Comparison of ENCODE assay signal across 10 cellular contexts in the genomic region with DNA sequence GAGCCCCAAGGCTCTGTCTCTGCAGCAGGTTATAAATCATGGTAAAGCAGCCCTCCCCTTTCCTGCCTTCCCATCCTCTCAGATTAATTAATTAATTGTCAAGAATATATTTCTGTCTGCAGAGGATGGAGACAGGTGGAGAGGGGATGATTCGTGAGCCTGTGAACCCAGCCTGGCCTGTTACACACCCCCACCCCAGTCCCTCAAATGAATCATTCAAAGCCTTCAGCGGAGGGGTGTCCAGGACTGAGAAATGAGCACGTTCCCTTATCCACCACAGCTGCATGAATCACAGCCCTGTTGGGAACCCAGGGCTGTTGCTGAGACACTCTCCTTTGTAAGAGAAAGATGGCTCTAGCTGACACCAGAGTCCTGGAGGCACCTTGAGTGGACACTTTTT. TPM values are rescaled to one million over a fixed set of nuclear protein-coding genes. Genes with fewer than 3 reads are reported as not detected.
DNase-seq lines count a peak whose midpoint lies in the region; ATAC-seq and TF ChIP-seq lines count a peak whose summit lies in the region.
"Had no signal": no experiment of that assay in that cellular context is flagged by ENCODE, and none has a peak within 500 bp of the region (broad histone marks: within the 10 kb centered on the region; RNA-seq: fewer than 3 reads in every experiment).

No MANE protein-coding gene starts in this region.

- H3K4me2 ChIP-seq in skeletal muscle satellite cell (ENCODE audit: low read length): peak overlapping the region; percentile 65

- H3K27ac Mint-ChIP-seq in Caco-2 (ENCODE audit: unreplicated experiment): no peak overlapping the region

- TF ChIP-seq CTCF in RWPE2 (IDR thresholded peaks at IDR 0.05; ENCODE audit: poor library complexity, severe bottlenecking): no peak
- no peak for TF ChIP-seq CTCF in fibroblast of pulmonary artery (IDR thresholded peaks at IDR 0.05; ENCODE audit: low read length, missing control alignments)
- no peak for TF ChIP-seq CTCF in Caco-2 (IDR thresholded peaks at IDR 0.05; ENCODE audit: insufficient read depth in 1 of 2, low read depth in 1 of 2, low read length in 1 of 2, severe bottlenecking in 1 of 2, unreplicated experiment in 1 of 2)

- no peaks in the 10 kb centered on the region for H3K4me1 Mint-ChIP-seq in Caco-2 (ENCODE audit: low read depth, unreplicated experiment)

- intact Hi-C loops in Caco-2 (cut with micrococcal nuclease; ENCODE audit: unreplicated experiment): no loop called here

- CTCF ChIA-PET in Caco-2 (lab: Charles Lee): no interaction called here

- H3K4me3 ChIP-seq in RWPE2 (ENCODE audit: severe bottlenecking) (no peak overlapping the region), fibroblast of pulmonary artery (replicated peaks; ENCODE audit: low read depth, low read length) (no peak overlapping the region), skeletal muscle satellite cell (ENCODE audit: low read length) (peak overlapping the region; percentile 20), Caco-2 (ENCODE audit: low read depth, low read length) (no peak overlapping the region)
- H3K4me3 ChIP-seq: body of pancreas had no signal

- peaks cover 55% of the 10 kb centered on the region for H3K36me3 Mint-ChIP-seq in Caco-2 (ENCODE audit: insufficient read depth, unreplicated experiment)

- peak overlapping the region; percentile 69 for H3K9ac ChIP-seq in skeletal muscle satellite cell (ENCODE audit: low read depth, low read length)

- H3K36me3 ChIP-seq in RWPE2 (ENCODE audit: low read depth) (0 out of 2 replicates have a peak, but pooled peaks cover 3% of the 10 kb centered on the region), skeletal muscle satellite cell (ENCODE audit: insufficient read depth, low read length) (peaks cover 35% of the 10 kb centered on the region), Caco-2 (ENCODE audit: control insufficient read depth, insufficient read depth, low read length) (no peaks in the 10 kb centered on the region; the same call in 1 of the 2 replicates)

- H3K9me3 ChIP-seq in RWPE2 (ENCODE audit: severe bottlenecking) (no peaks in the 10 kb centered on the region), skeletal muscle satellite cell (replicated peaks; ENCODE audit: low read length) (no peaks in the 10 kb centered on the region), Caco-2 (no peaks in the 10 kb centered on the region)
- H3K9me3 ChIP-seq: body of pancreas had no signal

- no peaks in the 10 kb centered on the region for H3K27me3 Mint-ChIP-seq in Caco-2 (ENCODE audit: insufficient read depth, unreplicated experiment)

- H3K4me1 ChIP-seq in RWPE2 (ENCODE audit: insufficient read depth, poor library complexity, severe bottlenecking) (peaks cover 24% of the 10 kb centered on the region), skeletal muscle satellite cell (ENCODE audit: control insufficient read depth, insufficient read depth, low read length) (peaks cover 49% of the 10 kb centered on the region), Caco-2 (no peaks in the 10 kb centered on the region)

- POLR2A ChIA-PET in Caco-2 (lab: Charles Lee): no interaction called here

- ATAC-seq in RWPE2 (ENCODE audit: low read depth) (peak; percentile 67), HG03196 (IDR thresholded peaks at IDR 0.05; ENCODE audit: unreplicated experiment) (no peak)

- H3K27ac ChIP-seq in RWPE2 (ENCODE audit: poor library complexity, severe bottlenecking): no peak overlapping the region

- peak; percentile 82 for DNase-seq in GM03348 (ENCODE audit: low spot score)
- no peak for DNase-seq in RWPE2 (ENCODE audit: low spot score)
- peak; percentile 78 for DNase-seq in fibroblast of pulmonary artery (ENCODE audit: low read depth)
- DNase-seq in Caco-2: no peak
- DNase-seq in epidermal melanocyte (ENCODE audit: insufficient read length, low spot score): no peak
- no peak for DNase-seq in NCI-H69 (lab: John Stamatoyannopoulos, UW)
- DNase-seq: midbrain had no signal

- no peaks in the 10 kb centered on the region for H3K27me3 ChIP-seq in RWPE2 (ENCODE audit: insufficient read depth, poor library complexity, severe bottlenecking)
- no peaks in the 10 kb centered on the region for H3K27me3 ChIP-seq in skeletal muscle satellite cell (ENCODE audit: control insufficient read depth, insufficient read depth, low read length)
- H3K27me3 ChIP-seq in Caco-2 (replicated peaks; ENCODE audit: control insufficient read depth, insufficient read depth, low read length): no peaks in the 10 kb centered on the region
- H3K27me3 ChIP-seq: body of pancreas had no signal

- no TSS peak for BruUV-seq in Caco-2 (replicated peaks; lab: Mats Ljungman, UMichigan)

- no peaks in the 10 kb centered on the region for H3K9me3 Mint-ChIP-seq in Caco-2 (ENCODE audit: unreplicated experiment)

- H3K4me3 Mint-ChIP-seq in Caco-2 (ENCODE audit: unreplicated experiment): no peak overlapping the region

RNA-seq across cellular contexts. Expression of a gene that starts 56.0 kb away (rescaled TPM):
- total RNA-seq in skeletal muscle satellite cell (2012; rRNA removed): 0.22 TPM in 1 of 2 replicates, not detected in the other
- 0.81 and 0.86 TPM in 2 replicates for total RNA-seq in Caco-2 (2022)
- total RNA-seq: body of pancreas had no signal

RNA-seq across cellular contexts. Expression of a gene that starts 59.6 kb away (rescaled TPM):
- total RNA-seq in skeletal muscle satellite cell (2012; rRNA removed): 0.76 and 7.6 TPM in 2 replicates
- total RNA-seq in Caco-2 (2022): 62.9 and 69.4 TPM in 2 replicates

Comparison
In these comparisons a context has a peak if more than half of its experiments do, and no peak if none do; other contexts are left out.
1. DNase-seq: peak in GM03348 (single experiment) and fibroblast of pulmonary artery (single experiment); none in RWPE2 (single experiment), Caco-2 (0 of 2), epidermal melanocyte (single experiment) and NCI-H69 (single experiment).